Comparison of ENCODE assay signal across 24 cellular contexts in genomic region chr7:19798986-19799385, GRCh38. TPM values are rescaled to one million over a fixed set of nuclear protein-coding genes. Genes with fewer than 3 reads are reported as not detected.
"Had no signal": no experiment of that assay in that cellular context is flagged by ENCODE, and none has a peak within 500 bp of the region (broad histone marks: within the 10 kb centered on the region; RNA-seq: fewer than 3 reads in every experiment).

No MANE protein-coding gene starts in this region.

- FAIRE-seq: astrocyte, colon, frontal cortex, pancreas had no signal

- H3K27ac ChIP-seq: dorsolateral prefrontal cortex, left ventricle myocardium inferior, neutrophil, pancreas, psoas muscle, thoracic aorta, vagina, WERI-Rb-1 had no signal

- H3K27me3 ChIP-seq: neutrophil, pancreas, vagina had no signal

- H3K4me1 ChIP-seq: left ventricle myocardium inferior, pancreas, psoas muscle, vagina had no signal

- ATAC-seq: activated T-helper 17 cell treated with anti-CD3 and anti-CD28 coated beads, Interleukin-2, amount 50 U/mL, for 72 hours; natural killer cell treated with Interleukin-12 subunit alpha and Interleukin-12 subunit beta and Interleukin-15 and Interleukin-18, amount 100 ng/mL, for 72 hours; pancreas; psoas muscle; right cardiac atrium had no signal

- DNase-seq: activated CD4-positive, alpha-beta T cell treated with anti-CD3 and anti-CD28 coated beads, Interleukin-2, amount 50 U/mL, for 1 hour; activated CD4-positive, CD25-positive, alpha-beta regulatory T cell treated with anti-CD3 and anti-CD28 coated beads, Interleukin-2, amount 50 U/mL, for 72 hours; activated naive CD8-positive, alpha-beta T cell treated with anti-CD3 and anti-CD28 coated beads for 36 hours; activated T-cell treated with anti-CD3 and anti-CD28 coated beads, Interleukin-2, amount 50 U/mL, for 1 hour; dorsolateral prefrontal cortex; hippocampal formation; kidney glomerular epithelial cell; left ventricle myocardium inferior; pancreas; psoas muscle; right cardiac atrium; stimulated activated CD4-positive, alpha-beta T cell treated with anti-CD3 and anti-CD28 coated beads, Interleukin-4, amount 100 ng/mL, for 24 hours; stimulated activated naive CD4-positive, alpha-beta T cell treated with Interleukin-2 at 50 U/mL for 16 hours; WERI-Rb-1 had no signal

RNA-seq across cellular contexts. Expression of gene TMEM196, which starts 25.6 kb away (rescaled TPM):
- total RNA-seq: activated naive CD8-positive, alpha-beta T cell treated with anti-CD3 and anti-CD28 coated beads for 36 hours; activated T-helper 17 cell treated with anti-CD3 and anti-CD28 coated beads, Interleukin-2, amount 50 U/mL, for 72 hours; astrocyte; left ventricle myocardium inferior; lung microvascular endothelial cell; natural killer cell treated with Interleukin-12 subunit alpha and Interleukin-12 subunit beta and Interleukin-15 and Interleukin-18, amount 100 ng/mL, for 72 hours; psoas muscle; right cardiac atrium; T-helper 2 cell treated with Interferon-gamma antibody and Interleukin-4, amounts not matched to agents 100 ng/mL and 5 ng/mL, for 36 hours; thoracic aorta; vagina had no signal
- polyA plus RNA-seq: psoas muscle, right cardiac atrium had no signal
